ENCODE assay signal across 21 cellular contexts in the genomic region with DNA sequence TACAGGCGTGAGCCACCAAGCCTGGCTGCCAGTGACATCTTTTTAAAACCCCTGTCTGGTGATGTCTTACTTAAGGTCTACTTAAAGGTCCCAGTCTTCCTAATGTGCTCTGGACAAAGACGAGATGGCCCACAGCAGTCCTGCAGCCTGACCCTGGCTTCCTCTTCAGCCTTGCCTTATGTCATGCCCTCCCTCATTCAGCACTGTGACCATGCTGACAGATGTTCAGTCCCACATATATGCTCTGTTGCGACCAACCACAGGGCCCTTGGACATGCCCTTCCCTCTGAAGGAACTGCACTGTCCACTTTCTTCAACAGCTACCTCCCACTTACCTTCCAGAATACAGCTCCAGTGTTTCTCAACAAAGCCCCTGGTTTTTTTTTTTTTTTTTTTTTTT.
"Had no signal": no experiment of that assay in that cellular context is flagged by ENCODE, and none has a peak within 500 bp of the region (broad histone marks: within the 10 kb centered on the region; RNA-seq: fewer than 3 reads in every experiment).

No MANE protein-coding gene starts in this region.

- H3K4me3 ChIP-seq: esophagus squamous epithelium, gastroesophageal sphincter, lung, right atrium auricular region, sigmoid colon, skin epidermis had no signal

- H3K9me3 ChIP-seq: esophagus squamous epithelium, gastroesophageal sphincter, neutrophil, right atrium auricular region, sigmoid colon had no signal

- ATAC-seq: effector memory CD8-positive, alpha-beta T cell; gastroesophageal sphincter; left cardiac atrium; left ventricle myocardium superior; natural killer cell treated with Interleukin-12 subunit alpha and Interleukin-12 subunit beta and Interleukin-15 and Interleukin-18, amount 100 ng/mL, for 72 hours had no signal

- H3K27me3 ChIP-seq: gastroesophageal sphincter, neutrophil, right atrium auricular region, sigmoid colon had no signal

- H3K27ac ChIP-seq: esophagus squamous epithelium, gastroesophageal sphincter, neutrophil, right atrium auricular region, sigmoid colon, skin epidermis had no signal

- H3K36me3 ChIP-seq: neutrophil had no signal

- H3K4me1 ChIP-seq: esophagus squamous epithelium, gastroesophageal sphincter, right atrium auricular region had no signal

- DNase-seq: effector memory CD8-positive, alpha-beta T cell; esophagus squamous epithelium; foreskin fibroblast; glutamatergic neuron; immature natural killer cell; kidney; left cardiac atrium; left ventricle myocardium superior; mesenchymal stem cell; midbrain; sigmoid colon; stimulated activated CD4-positive, alpha-beta T cell treated with anti-CD3 and anti-CD28 coated beads, Interleukin-12 subunit alpha, Interleukin-12 subunit beta, amount 100 ng/mL, for 4 hours; stimulated activated CD4-positive, alpha-beta T cell treated with anti-CD3 and anti-CD28 coated beads, Interleukin-2, amount 100 ng/mL, for 48 hours; stimulated activated naive CD4-positive, alpha-beta T cell treated with Interleukin-2 at 50 U/mL for 16 hours; trophoblast cell had no signal
